ENCODE assay signal across 1 cellular context in the genomic region with DNA sequence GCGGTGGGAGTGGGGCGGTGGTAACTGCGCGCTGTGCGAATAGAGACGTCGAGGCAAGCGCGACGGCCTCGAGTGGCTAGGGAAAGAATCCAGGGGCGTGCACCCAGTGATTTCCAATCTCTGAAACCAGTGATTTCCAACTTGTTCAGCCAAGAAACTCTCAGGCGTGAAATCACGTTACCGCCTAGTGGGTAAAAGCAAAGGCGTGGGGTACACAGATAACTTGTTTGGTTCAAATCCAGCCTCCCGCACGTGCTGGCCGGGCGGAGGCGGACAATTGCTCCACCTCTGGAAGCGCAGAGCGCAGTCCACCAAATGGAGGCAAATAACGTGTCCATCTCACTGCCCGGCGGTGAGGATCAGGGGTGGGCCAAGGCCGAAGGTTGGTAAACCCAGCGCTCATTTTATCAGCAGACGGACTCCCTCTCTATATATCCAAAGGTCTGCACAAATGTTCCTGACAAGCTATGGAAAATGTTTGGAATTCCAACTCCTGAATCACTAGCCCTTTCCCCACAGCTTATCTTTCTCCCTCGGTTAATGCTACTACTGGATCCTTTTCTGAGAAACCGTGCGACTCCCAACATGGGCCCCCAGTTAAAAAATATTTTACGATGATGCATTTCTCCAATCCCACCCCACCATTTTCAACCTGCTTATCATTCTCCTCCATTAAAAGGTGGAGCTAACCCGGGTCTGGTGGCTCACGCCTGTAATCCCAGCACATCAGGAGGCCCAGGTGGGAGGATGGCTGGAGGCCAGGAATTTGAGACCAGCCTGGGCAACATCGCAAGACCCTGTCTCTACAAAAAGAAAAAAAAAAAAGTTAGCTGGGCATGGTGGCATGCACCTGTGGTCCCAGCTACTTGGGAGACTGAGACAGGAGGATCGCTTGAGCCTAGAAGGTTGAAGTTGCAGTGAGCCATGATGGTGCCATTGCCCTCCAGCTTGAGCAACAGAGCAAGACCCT.
A peak's percentile ranks its signal among the peaks of the same experiment; 100 is the strongest.
TF ChIP-seq lines count a peak whose summit lies in the region.

No MANE protein-coding gene starts in this region.

TF ChIP-seq in WTC11, 78 proteins besides CTCF, POLR2A, EP300 and RAD21 (continued from another document):
- TF ChIP-seq GABPB1 (CRISPR knock-in tag; IDR thresholded peaks at IDR 0.05) (0 out of 2 replicates have a peak, but pooled peaks have one; percentile 13), MYBL2 (CRISPR knock-in tag; IDR thresholded peaks at IDR 0.05) (peak; percentile 64; the same call in 1 of the 2 replicates), NFE2L1 (CRISPR knock-in tag; IDR thresholded peaks at IDR 0.05) (0 out of 2 replicates have a peak, but pooled peaks have one; percentile 25), ZNF121 (CRISPR knock-in tag; IDR thresholded peaks at IDR 0.05) (peak; percentile 89)
